Comparison of ENCODE assay signal across 17 cellular contexts in the genomic region with DNA sequence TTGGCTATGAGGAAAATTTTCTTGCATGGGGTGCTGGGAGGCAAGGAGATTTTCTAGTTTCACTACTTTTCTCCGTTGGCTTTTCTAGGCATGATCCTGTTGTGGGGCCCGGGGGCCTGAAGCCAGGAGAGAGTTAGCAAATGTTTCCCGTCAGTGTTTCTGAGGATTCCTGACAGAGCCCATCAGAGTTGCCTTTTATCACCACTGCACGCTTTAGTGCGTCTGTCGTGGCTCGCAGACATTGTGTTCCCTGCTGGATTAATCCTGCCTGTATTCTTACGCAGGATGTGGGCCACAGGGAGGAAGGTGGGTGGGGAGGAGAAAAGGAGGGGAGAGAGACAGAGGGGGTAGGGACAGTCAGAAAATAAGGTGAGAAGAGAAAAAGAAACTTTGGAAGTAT. TPM values are rescaled to one million over a fixed set of nuclear protein-coding genes. Genes with fewer than 3 reads are reported as not detected.
DNase-seq lines count a peak whose midpoint lies in the region; ATAC-seq and TF ChIP-seq lines count a peak whose summit lies in the region.
"Had no signal": no experiment of that assay in that cellular context is flagged by ENCODE, and none has a peak within 500 bp of the region (broad histone marks: within the 10 kb centered on the region; RNA-seq: fewer than 3 reads in every experiment).

No MANE protein-coding gene starts in this region.

- peaks cover 8 to 36% (median 17%) of the 10 kb centered on the region in 3 donors for H3K4me1 ChIP-seq in esophagus squamous epithelium
- H3K4me1 ChIP-seq in muscle layer of colon (ENCODE audit: insufficient read depth, low read length) = peaks cover 36% of the 10 kb centered on the region
- peaks cover 29% of the 10 kb centered on the region for H3K4me1 ChIP-seq in smooth muscle cell (ENCODE audit: low read depth)

- no peaks in the 10 kb centered on the region for H3K79me2 ChIP-seq in smooth muscle cell (ENCODE audit: low read depth)

- no peaks in the 10 kb centered on the region for H3K36me3 ChIP-seq in esophagus squamous epithelium
- no peaks in the 10 kb centered on the region for H3K36me3 ChIP-seq in muscle layer of colon (ENCODE audit: insufficient read depth, low read length)
- H3K36me3 ChIP-seq in smooth muscle cell (ENCODE audit: low read depth) = no peaks in the 10 kb centered on the region
- H3K36me3 ChIP-seq: heart right ventricle had no signal

- no peak for TF ChIP-seq CTCF in esophagus squamous epithelium (IDR thresholded peaks at IDR 0.05)
- TF ChIP-seq CTCF in smooth muscle cell (IDR thresholded peaks at IDR 0.05; ENCODE audit: borderline replicate concordance, insufficient read depth, poor library complexity, severe bottlenecking) = no peak

- H3K27ac ChIP-seq in esophagus squamous epithelium (peak overlapping the region; percentile 64 to 78 (median 74)), muscle layer of colon (ENCODE audit: low read depth, low read length) (peak overlapping the region; percentile 73), smooth muscle cell (ENCODE audit: low read depth) (peak overlapping the region; percentile 64)
- H3K27ac ChIP-seq: epithelial cell of prostate, heart right ventricle, PC-9 had no signal

- H4K20me1 ChIP-seq in smooth muscle cell (ENCODE audit: low read depth) = no peaks in the 10 kb centered on the region

- H3K4me2 ChIP-seq in smooth muscle cell = peak overlapping the region; percentile 75
- H3K4me2 ChIP-seq: PC-9 had no signal

- peak overlapping the region; percentile 56 for H2AFZ ChIP-seq in smooth muscle cell (ENCODE audit: low read depth)
- H2AFZ ChIP-seq: PC-9 had no signal

- H3K4me3 ChIP-seq in esophagus squamous epithelium (no peak overlapping the region), muscle layer of colon (ENCODE audit: low read depth in 1 of 2, low read length in 2 of 2) (no peak overlapping the region), smooth muscle cell (no peak overlapping the region)
- H3K4me3 ChIP-seq: heart right ventricle, PC-9 had no signal

- ATAC-seq in SK-N-SH treated with all-trans-retinoic acid at 6 μM for 48 hours (peak; percentile 39; the same call in 2 of the 3 replicates), GM19023 (IDR thresholded peaks at IDR 0.05; ENCODE audit: unreplicated experiment) (no peak), sciatic nerve (no peak)

- H3F3A ChIP-seq in smooth muscle cell (ENCODE audit: low read depth) = peaks cover 10% of the 10 kb centered on the region

- TF ChIP-seq POLR2A in esophagus squamous epithelium (IDR thresholded peaks at IDR 0.05) = no peak

- intact Hi-C loops in esophagus squamous epithelium (cut with DNase I) (no loop called here), sciatic nerve (cut with DNase I) (no loop called here)

- H3K9me3 ChIP-seq in esophagus squamous epithelium (no peaks in the 10 kb centered on the region), muscle layer of colon (ENCODE audit: low read length) (no peaks in the 10 kb centered on the region), smooth muscle cell (replicated peaks; ENCODE audit: low read depth) (no peaks in the 10 kb centered on the region)

- H3K9ac ChIP-seq in muscle layer of colon (ENCODE audit: low read length) (no peak overlapping the region), smooth muscle cell (ENCODE audit: low read depth) (no peak overlapping the region)

- no peaks in the 10 kb centered on the region for H3K27me3 ChIP-seq in esophagus squamous epithelium
- no peaks in the 10 kb centered on the region for H3K27me3 ChIP-seq in muscle layer of colon (ENCODE audit: control insufficient read depth in 1 of 2, insufficient read depth in 2 of 2, low read length in 2 of 2)
- no peaks in the 10 kb centered on the region for H3K27me3 ChIP-seq in smooth muscle cell (ENCODE audit: low read depth)
- H3K27me3 ChIP-seq: heart right ventricle had no signal

- WGBS in esophagus squamous epithelium, 2 donors = 30 to 35% methylated on average over 5 to 6 of the region's 8 CpGs
- 0% methylated on average over 8 of the region's 8 CpGs for WGBS in smooth muscle cell (ENCODE audit: low lambda C conversion rate)

- DNase-seq in esophagus squamous epithelium (lab: John Stamatoyannopoulos, UW) (no peak), smooth muscle cell (lab: John Stamatoyannopoulos, UW; ENCODE audit: unreplicated experiment) (no peak), sciatic nerve (ENCODE audit: low spot score) (no peak), dermis blood vessel endothelial cell (no peak)
- no peak for DNase-seq in activated CD4-positive, CD25-positive, alpha-beta regulatory T cell (lab: John Stamatoyannopoulos, UW)
- DNase-seq: activated CD8-positive, alpha-beta memory T cell treated with anti-CD3 and anti-CD28 coated beads for 24 hours; Calu3; heart right ventricle; Kasumi-1; naive B cell; NCI-H2171 treated with DMSO at 0.1 percent for 48 hours; NCI-H82; PC-9 had no signal

TF ChIP-seq in SK-N-SH treated with all-trans-retinoic acid at 6 μM for 48 hours, 23 proteins besides CTCF, POLR2A, EP300 and RAD21:
- no peak for TF ChIP-seq ARNTL (CRISPR knock-in tag; IDR thresholded peaks at IDR 0.05; ENCODE audit: borderline replicate concordance, low read depth)
- TF ChIP-seq ISL1 (CRISPR knock-in tag; IDR thresholded peaks at IDR 0.05) = no peak
- TF ChIP-seq ZFP3 (CRISPR knock-in tag; IDR thresholded peaks at IDR 0.05) = no peak
- no peak for TF ChIP-seq ZNF565 (CRISPR knock-in tag; conservative IDR thresholded peaks at IDR 0.05; ENCODE audit: low read depth)
- no peak for TF ChIP-seq CSDC2 (CRISPR knock-in tag; IDR thresholded peaks at IDR 0.05)
- TF ChIP-seq, protein P1, sequence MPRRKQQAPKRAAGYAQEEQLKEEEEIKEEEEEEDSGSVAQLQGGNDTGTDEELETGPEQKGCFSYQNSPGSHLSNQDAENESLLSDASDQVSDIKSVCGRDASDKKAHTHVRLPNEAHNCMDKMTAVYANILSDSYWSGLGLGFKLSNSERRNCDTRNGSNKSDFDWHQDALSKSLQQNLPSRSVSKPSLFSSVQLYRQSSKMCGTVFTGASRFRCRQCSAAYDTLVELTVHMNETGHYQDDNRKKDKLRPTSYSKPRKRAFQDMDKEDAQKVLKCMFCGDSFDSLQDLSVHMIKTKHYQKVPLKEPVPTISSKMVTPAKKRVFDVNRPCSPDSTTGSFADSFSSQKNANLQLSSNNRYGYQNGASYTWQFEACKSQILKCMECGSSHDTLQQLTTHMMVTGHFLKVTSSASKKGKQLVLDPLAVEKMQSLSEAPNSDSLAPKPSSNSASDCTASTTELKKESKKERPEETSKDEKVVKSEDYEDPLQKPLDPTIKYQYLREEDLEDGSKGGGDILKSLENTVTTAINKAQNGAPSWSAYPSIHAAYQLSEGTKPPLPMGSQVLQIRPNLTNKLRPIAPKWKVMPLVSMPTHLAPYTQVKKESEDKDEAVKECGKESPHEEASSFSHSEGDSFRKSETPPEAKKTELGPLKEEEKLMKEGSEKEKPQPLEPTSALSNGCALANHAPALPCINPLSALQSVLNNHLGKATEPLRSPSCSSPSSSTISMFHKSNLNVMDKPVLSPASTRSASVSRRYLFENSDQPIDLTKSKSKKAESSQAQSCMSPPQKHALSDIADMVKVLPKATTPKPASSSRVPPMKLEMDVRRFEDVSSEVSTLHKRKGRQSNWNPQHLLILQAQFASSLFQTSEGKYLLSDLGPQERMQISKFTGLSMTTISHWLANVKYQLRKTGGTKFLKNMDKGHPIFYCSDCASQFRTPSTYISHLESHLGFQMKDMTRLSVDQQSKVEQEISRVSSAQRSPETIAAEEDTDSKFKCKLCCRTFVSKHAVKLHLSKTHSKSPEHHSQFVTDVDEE (CRISPR knock-in tag; IDR thresholded peaks at IDR 0.05) = no peak
- no peak for TF ChIP-seq BACH2 (CRISPR knock-in tag; IDR thresholded peaks at IDR 0.05; ENCODE audit: borderline replicate concordance)
- TF ChIP-seq ESRRG (CRISPR knock-in tag; IDR thresholded peaks at IDR 0.05) = no peak
- no peak for TF ChIP-seq ZNF8 (CRISPR knock-in tag; IDR thresholded peaks at IDR 0.05)
- TF ChIP-seq ZC3H10 (CRISPR knock-in tag; IDR thresholded peaks at IDR 0.05) = no peak
- no peak for TF ChIP-seq PATZ1 (CRISPR knock-in tag; IDR thresholded peaks at IDR 0.05; ENCODE audit: borderline replicate concordance)
- no peak for TF ChIP-seq CREB5 (CRISPR knock-in tag; IDR thresholded peaks at IDR 0.05; ENCODE audit: low read depth)

RNA-seq across cellular contexts. Expression of gene BOC, which starts 18.1 kb away (rescaled TPM):
- total RNA-seq in esophagus squamous epithelium = 10 to 100 TPM; 13.7 to 75.7 (median 24.1) TPM
- 16.7 and 19.5 TPM in 2 replicates for total RNA-seq in smooth muscle cell
- 31.2 and 31.4 TPM in 2 replicates for polyA plus RNA-seq in smooth muscle cell
- 114 TPM for total RNA-seq in sciatic nerve
- under 0.01 and 0.09 TPM in 2 replicates for total RNA-seq in dermis blood vessel endothelial cell

Comparison
In these comparisons a context has a peak if more than half of its experiments do, and no peak if none do; other contexts are left out.
1. RNA of gene BOC, which starts 18.1 kb away (total RNA-seq): 114 TPM in sciatic nerve (single experiment), 13.7 to 75.7 TPM in esophagus squamous epithelium and 16.7 to 19.5 TPM in smooth muscle cell; under 0.01 to 0.09 TPM in dermis blood vessel endothelial cell; every median in the first group is over 10 times any median in the second.
2. Peak in every context shown above with its lines, with median percentiles within 50 percentile points of each other: H3K27ac ChIP-seq.